ENCODE assay signal across 1 cellular context in the genomic region with DNA sequence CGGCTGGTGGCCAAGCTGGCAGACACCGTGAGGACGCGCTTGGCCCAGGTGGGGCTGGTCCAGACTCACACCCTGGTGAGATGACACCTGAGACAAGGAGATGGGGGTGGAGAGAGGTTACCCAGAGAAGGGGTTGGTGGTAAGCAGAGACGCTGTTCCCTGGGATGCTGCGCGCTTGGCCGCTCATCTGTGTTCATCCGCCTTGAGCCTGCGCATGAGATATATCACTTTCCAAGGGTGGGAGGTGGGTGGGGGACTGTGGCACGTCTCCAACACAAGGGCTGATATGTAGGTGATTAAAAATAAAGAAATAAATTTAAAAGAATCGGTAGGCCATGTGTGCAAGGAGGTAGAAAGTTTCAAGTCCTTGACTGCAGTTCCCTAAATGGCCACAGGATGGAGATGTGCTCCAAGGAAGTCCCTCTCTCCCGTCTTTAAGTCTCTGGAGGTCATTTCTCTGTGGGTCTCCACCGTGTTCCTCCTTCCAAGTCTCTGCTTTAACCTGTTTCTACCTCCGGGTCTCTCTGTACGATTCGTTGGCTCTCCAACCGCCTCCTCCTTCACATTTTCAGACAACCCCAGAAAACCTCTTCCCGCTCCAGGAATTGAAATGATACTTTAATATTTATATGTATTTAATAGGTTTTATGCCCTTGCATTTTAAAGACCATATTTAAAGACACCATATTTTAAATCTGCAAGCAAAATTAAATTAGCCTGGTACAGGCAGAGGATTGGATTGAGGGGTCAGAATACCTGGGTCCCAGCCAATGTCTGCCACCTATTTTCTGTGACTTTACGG.
TF ChIP-seq lines count a peak whose summit lies in the region.

No MANE protein-coding gene starts in this region.

TF ChIP-seq in Ishikawa, 13 proteins besides CTCF, POLR2A, EP300 and RAD21 (continued from another document):
- TF ChIP-seq REST (IDR thresholded peaks at IDR 0.05; ENCODE audit: low read depth): no peak
- TF ChIP-seq CEBPB (IDR thresholded peaks at IDR 0.05): no peak
